Comparison of ENCODE assay signal across 8 cellular contexts in genomic region chr12:107131832-107132616, GRCh38. TPM values are rescaled to one million over a fixed set of nuclear protein-coding genes. Genes with fewer than 3 reads are reported as not detected.
A peak's percentile ranks its signal among the peaks of the same experiment; 100 is the strongest.
DNase-seq lines count a peak whose midpoint lies in the region; ATAC-seq, FAIRE-seq and TF ChIP-seq lines count a peak whose summit lies in the region.

No MANE protein-coding gene starts in this region.

- H3K4me3 Mint-ChIP-seq in neural crest cell = no peak overlapping the region
- no peak overlapping the region for H3K4me3 Mint-ChIP-seq in activated naive CD8-positive, alpha-beta T cell treated with anti-CD3 and anti-CD28 coated beads for 36 hours

- DNase-seq in AG10803 (ENCODE audit: low read depth) (peak; percentile 61), GM12891 (ENCODE audit: insufficient read length, low spot score) (peak; percentile 11), NCI-H2107 (lab: John Stamatoyannopoulos, UW) (peak; percentile 62), fibroblast of pulmonary artery (ENCODE audit: low read depth) (peak; percentile 75), neural crest cell (ENCODE audit: low read depth, low spot score) (peak; percentile 36)
- DNase-seq in activated naive CD8-positive, alpha-beta T cell treated with anti-CD3 and anti-CD28 coated beads for 36 hours = no peak

- no peaks in the 10 kb centered on the region for H3K36me3 Mint-ChIP-seq in neural crest cell (ENCODE audit: low read depth)
- H3K36me3 Mint-ChIP-seq in activated naive CD8-positive, alpha-beta T cell treated with anti-CD3 and anti-CD28 coated beads for 36 hours = no peaks in the 10 kb centered on the region

- peak; percentile 63 for FAIRE-seq in GM12891 (lab: Jason Lieb, UNC)

- no peak for ATAC-seq in HG03135 (IDR thresholded peaks at IDR 0.05; ENCODE audit: unreplicated experiment)

- no peak overlapping the region for H3K4me3 ChIP-seq in AG10803 (ENCODE audit: low read length)
- no peak overlapping the region for H3K4me3 ChIP-seq in fibroblast of pulmonary artery (replicated peaks; ENCODE audit: low read depth, low read length)

- H3K4me1 Mint-ChIP-seq in neural crest cell = peaks cover 24% of the 10 kb centered on the region
- H3K4me1 Mint-ChIP-seq in activated naive CD8-positive, alpha-beta T cell treated with anti-CD3 and anti-CD28 coated beads for 36 hours = no peaks in the 10 kb centered on the region

- no peak overlapping the region for H3K27ac ChIP-seq in VCaP

- no peak for TF ChIP-seq POLR2A in GM12891 (IDR thresholded peaks at IDR 0.05; ENCODE audit: low read depth, low read length)

- peak; percentile 92 for TF ChIP-seq CTCF in AG10803 (conservative IDR thresholded peaks at IDR 0.05; ENCODE audit: low read length)
- TF ChIP-seq CTCF in VCaP (conservative IDR thresholded peaks at IDR 0.05) = peak; percentile 89
- peak; percentile 81 for TF ChIP-seq CTCF in fibroblast of pulmonary artery (IDR thresholded peaks at IDR 0.05; ENCODE audit: low read length, missing control alignments)
- TF ChIP-seq CTCF in neural crest cell (conservative IDR thresholded peaks at IDR 0.05) = peak; percentile 94

- H3K9me3 Mint-ChIP-seq in neural crest cell = no peaks in the 10 kb centered on the region
- H3K9me3 Mint-ChIP-seq in activated naive CD8-positive, alpha-beta T cell treated with anti-CD3 and anti-CD28 coated beads for 36 hours = no peaks in the 10 kb centered on the region

- H3K27me3 Mint-ChIP-seq in neural crest cell (ENCODE audit: low read depth) = peaks cover 8% of the 10 kb centered on the region
- no peaks in the 10 kb centered on the region for H3K27me3 Mint-ChIP-seq in activated naive CD8-positive, alpha-beta T cell treated with anti-CD3 and anti-CD28 coated beads for 36 hours

- peak overlapping the region; percentile 39 for H3K27ac Mint-ChIP-seq in neural crest cell (ENCODE audit: unreplicated experiment)
- no peak overlapping the region for H3K27ac Mint-ChIP-seq in activated naive CD8-positive, alpha-beta T cell treated with anti-CD3 and anti-CD28 coated beads for 36 hours

TF ChIP-seq in GM12891, 5 proteins besides CTCF, POLR2A, EP300 and RAD21:
- TF ChIP-seq SPI1 (IDR thresholded peaks at IDR 0.05; ENCODE audit: low read depth, low read length) (no peak), PAX5 (IDR thresholded peaks at IDR 0.05; ENCODE audit: insufficient read depth, low read length, severe bottlenecking) (no peak), TAF1 (IDR thresholded peaks at IDR 0.05; ENCODE audit: low read depth, low read length) (no peak), POU2F2 (IDR thresholded peaks at IDR 0.05; ENCODE audit: low read depth, low read length) (no peak), POLR2AphosphoS5 (IDR thresholded peaks at IDR 0.05; ENCODE audit: low read depth, low read length) (no peak)
TF ChIP-seq in GM12891: peak in this region for 0.

RNA-seq across cellular contexts. Expression of gene CRY1, which starts 38.7 kb away (rescaled TPM):
- 0.17 TPM for polyA plus RNA-seq in GM12891 (2012; ENCODE audit: low read depth, missing spikeins)
- total RNA-seq in neural crest cell = 24.8 and 25.4 TPM in 2 replicates
- total RNA-seq in activated naive CD8-positive, alpha-beta T cell treated with anti-CD3 and anti-CD28 coated beads for 36 hours = 10 to 100 TPM; 29.3 to 30.3 TPM
